ENCODE assay signal across 9 cellular contexts in the genomic region with DNA sequence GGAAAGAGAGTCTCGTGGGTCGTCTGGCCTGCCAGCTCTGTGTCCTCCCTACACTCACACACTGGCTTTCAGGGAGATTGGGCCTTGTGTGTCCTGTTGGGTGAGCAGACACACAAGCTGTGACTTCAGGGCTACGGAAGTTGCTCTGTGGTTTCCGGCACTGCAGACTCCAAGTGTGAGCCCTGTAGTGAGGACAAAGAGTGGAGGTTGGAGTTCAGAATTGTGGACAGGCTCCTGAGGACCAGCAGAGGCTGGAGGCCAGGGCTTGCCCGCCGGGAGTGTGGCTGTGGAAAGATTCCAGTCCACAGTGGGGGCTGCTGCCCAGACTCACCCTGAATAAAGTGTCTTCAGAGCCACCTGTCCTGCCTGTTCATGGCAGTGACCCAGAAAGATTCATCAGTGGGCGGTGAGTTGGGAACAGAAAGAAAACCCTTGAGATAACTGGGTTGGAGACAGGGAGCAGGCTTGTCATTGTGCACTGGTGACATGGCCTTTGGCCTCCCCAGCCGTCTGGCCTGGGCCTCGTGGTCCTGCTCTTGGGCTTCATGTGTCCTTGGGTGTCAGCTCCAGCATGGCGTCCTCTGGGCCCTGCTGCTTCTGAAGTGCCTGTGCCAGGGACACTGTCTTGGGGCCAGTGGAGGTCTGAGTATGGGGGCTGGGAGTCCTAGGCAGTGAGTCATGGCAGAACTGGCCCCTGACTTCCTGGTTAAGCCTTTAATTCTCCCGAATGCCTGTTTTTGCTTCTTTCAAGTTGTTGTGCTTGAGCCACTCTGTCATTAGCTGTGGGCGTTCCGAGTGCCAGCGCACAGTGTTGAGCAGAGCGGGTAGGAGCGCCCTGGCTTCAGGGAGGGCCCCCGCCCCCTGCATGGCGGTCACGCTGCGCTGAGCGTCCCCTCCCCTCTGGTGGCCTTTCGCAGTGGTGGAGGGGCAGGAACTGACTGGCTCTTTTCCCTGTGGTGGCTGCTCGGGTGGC. TPM values are rescaled to one million over a fixed set of nuclear protein-coding genes. Genes with fewer than 3 reads are reported as not detected.
DNase-seq lines count a peak whose midpoint lies in the region; ATAC-seq and TF ChIP-seq lines count a peak whose summit lies in the region.
"Had no signal": no experiment of that assay in that cellular context is flagged by ENCODE, and none has a peak within 500 bp of the region (broad histone marks: within the 10 kb centered on the region; RNA-seq: fewer than 3 reads in every experiment).

No MANE protein-coding gene starts in this region.

- peaks cover 60% of the 10 kb centered on the region for H3K4me1 Mint-ChIP-seq in activated CD4-positive, alpha-beta T cell treated with anti-CD3 and anti-CD28 coated beads for 36 hours
- H3K4me1 Mint-ChIP-seq in memory B cell: peaks cover 30% of the 10 kb centered on the region

- DNase-seq in EH (ENCODE audit: low read depth) (peak; percentile 75), HT1080 (ENCODE audit: low read depth) (peak; percentile 78), choroid plexus epithelial cell (ENCODE audit: low read depth) (peak; percentile 70), memory B cell (ENCODE audit: low spot score in 2 of 2) (peak in 1 of 2 donors; percentile 36), HuH-7.5 (ENCODE audit: low spot score) (no peak)
- peak; percentile 86 for DNase-seq in activated CD4-positive, alpha-beta T cell treated with anti-CD3 and anti-CD28 coated beads for 36 hours
- DNase-seq in stimulated activated naive CD4-positive, alpha-beta T cell treated with Interleukin-2 at 50 U/mL for 16 hours (lab: John Stamatoyannopoulos, UW): peak; percentile 67

- no peak for TF ChIP-seq CTCF in choroid plexus epithelial cell (conservative IDR thresholded peaks at IDR 0.05; ENCODE audit: low read depth, low read length)

- CTCF ChIA-PET in activated CD4-positive, alpha-beta T cell treated with anti-CD3 and anti-CD28 coated beads for 36 hours (lab: Charles Lee): interaction anchor here (0.6 kb wide), 1 partner anchor 17 kb away, joined by 3 read pairs; no protein-coding TSS in a partner anchor

- peak overlapping the region; percentile 68 for H3K4me3 Mint-ChIP-seq in activated CD4-positive, alpha-beta T cell treated with anti-CD3 and anti-CD28 coated beads for 36 hours
- H3K4me3 Mint-ChIP-seq in memory B cell: peak overlapping the region; percentile 69

- H3K36me3 Mint-ChIP-seq in activated CD4-positive, alpha-beta T cell treated with anti-CD3 and anti-CD28 coated beads for 36 hours (ENCODE audit: low read depth): peaks cover 9% of the 10 kb centered on the region
- H3K36me3 Mint-ChIP-seq in memory B cell: peaks cover 6% of the 10 kb centered on the region

- intact Hi-C loops in activated CD4-positive, alpha-beta T cell treated with anti-CD3 and anti-CD28 coated beads for 36 hours (cut with DNase I, micrococcal nuclease): loop anchor here in 1 of 2 experiments (2.0 kb wide), 1 partner anchor 17 kb away; no protein-coding TSS in a partner anchor

- POLR2A ChIA-PET in activated CD4-positive, alpha-beta T cell treated with anti-CD3 and anti-CD28 coated beads for 36 hours (lab: Charles Lee): interaction anchor here (0.6 kb wide), 1 partner anchor 62 kb away, joined by 3 read pairs; no protein-coding TSS in a partner anchor

- H3K27me3 Mint-ChIP-seq in activated CD4-positive, alpha-beta T cell treated with anti-CD3 and anti-CD28 coated beads for 36 hours: no peaks in the 10 kb centered on the region
- H3K27me3 Mint-ChIP-seq in memory B cell: no peaks in the 10 kb centered on the region

- peak; percentile 59 for ATAC-seq in activated CD4-positive, alpha-beta T cell treated with anti-CD3 and anti-CD28 coated beads for 36 hours
- ATAC-seq in memory B cell (ENCODE audit: low read depth) (peak; percentile 23), GM19023 (IDR thresholded peaks at IDR 0.05; ENCODE audit: unreplicated experiment) (no peak)

- no peak overlapping the region for H3K4me3 ChIP-seq in choroid plexus epithelial cell (ENCODE audit: low read depth, low read length)

- H3K9me3 Mint-ChIP-seq in activated CD4-positive, alpha-beta T cell treated with anti-CD3 and anti-CD28 coated beads for 36 hours (ENCODE audit: low read depth): no peaks in the 10 kb centered on the region
- H3K9me3 Mint-ChIP-seq in memory B cell: no peaks in the 10 kb centered on the region

- H3K27ac Mint-ChIP-seq in activated CD4-positive, alpha-beta T cell treated with anti-CD3 and anti-CD28 coated beads for 36 hours: peak overlapping the region; percentile 95
- H3K27ac Mint-ChIP-seq in memory B cell: no peak overlapping the region

RNA-seq across cellular contexts. Expression of a gene that starts 19.9 kb away (rescaled TPM):
- total RNA-seq in HT1080 (2014; rRNA removed; shearing (Covaris generic)): not detected in 2 replicates
- not detected in 2 replicates for polyA plus RNA-seq in HT1080 (2015; cell fraction: cytosol; rRNA removed)
- polyA plus RNA-seq in HT1080 (2015; cell fraction: nucleus; rRNA removed): not detected in 2 replicates
- total RNA-seq in activated CD4-positive, alpha-beta T cell treated with anti-CD3 and anti-CD28 coated beads for 36 hours: not detected
- total RNA-seq: NCI-H460 had no signal
